1 cellular context compared by ENCODE assay signal in the genomic region with DNA sequence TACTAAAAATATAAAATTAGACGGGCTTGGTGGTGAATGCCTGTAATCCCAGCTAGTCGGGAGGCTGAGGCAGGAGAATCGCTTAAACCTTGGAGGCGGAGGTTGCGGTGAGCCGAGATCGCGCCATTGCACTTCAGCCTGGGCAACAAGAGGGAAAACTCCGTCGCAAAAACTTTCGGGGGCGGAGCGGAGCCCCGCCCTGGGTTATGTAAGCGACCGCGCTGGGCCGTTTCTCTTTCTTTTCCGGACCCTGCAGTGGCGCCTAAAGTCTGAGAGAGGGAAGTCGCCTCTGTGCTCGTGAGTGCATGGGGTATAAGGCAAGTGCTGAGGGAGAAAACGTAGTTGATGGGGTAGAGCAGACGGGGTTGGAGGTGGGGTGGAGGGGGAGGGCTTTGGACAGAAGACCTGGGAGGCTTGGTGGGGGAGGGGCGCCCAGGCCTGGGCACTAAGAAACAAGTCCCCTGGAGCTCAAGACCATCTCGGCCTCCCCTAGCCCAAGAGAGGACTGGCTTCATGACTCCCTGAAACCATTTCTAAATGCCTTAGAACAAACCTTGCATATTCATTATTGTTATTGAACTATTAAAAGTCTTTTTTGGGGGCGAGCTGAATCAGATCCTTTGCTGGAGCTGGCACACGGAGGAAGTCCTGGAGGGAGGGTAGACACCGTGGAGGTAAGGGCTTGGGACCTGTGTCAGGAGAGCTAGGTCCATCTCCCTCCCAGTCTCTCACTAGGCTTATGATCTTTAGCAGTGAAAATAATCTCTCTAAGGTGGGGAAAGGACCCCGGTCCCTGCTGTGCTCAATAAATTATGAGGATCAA.
TF ChIP-seq lines count a peak whose summit lies in the region.

No MANE protein-coding gene starts in this region.

TF ChIP-seq in K562, 482 proteins besides CTCF, POLR2A, EP300 and RAD21 (continued from another document and continues in another):
- TF ChIP-seq, protein P1, sequence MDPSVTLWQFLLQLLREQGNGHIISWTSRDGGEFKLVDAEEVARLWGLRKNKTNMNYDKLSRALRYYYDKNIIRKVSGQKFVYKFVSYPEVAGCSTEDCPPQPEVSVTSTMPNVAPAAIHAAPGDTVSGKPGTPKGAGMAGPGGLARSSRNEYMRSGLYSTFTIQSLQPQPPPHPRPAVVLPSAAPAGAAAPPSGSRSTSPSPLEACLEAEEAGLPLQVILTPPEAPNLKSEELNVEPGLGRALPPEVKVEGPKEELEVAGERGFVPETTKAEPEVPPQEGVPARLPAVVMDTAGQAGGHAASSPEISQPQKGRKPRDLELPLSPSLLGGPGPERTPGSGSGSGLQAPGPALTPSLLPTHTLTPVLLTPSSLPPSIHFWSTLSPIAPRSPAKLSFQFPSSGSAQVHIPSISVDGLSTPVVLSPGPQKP (CRISPR knock-in tag; IDR thresholded peaks at IDR 0.05) = no peak
- TF ChIP-seq SMARCA5 (IDR thresholded peaks at IDR 0.05) = no peak
- TF ChIP-seq RCOR1 (IDR thresholded peaks at IDR 0.05; ENCODE audit: borderline replicate concordance in 1 of 2, low read depth in 2 of 2, low read length in 2 of 2) = no peak
- TF ChIP-seq PTRF (tag; IDR thresholded peaks at IDR 0.05) = no peak
- TF ChIP-seq, protein P2, sequence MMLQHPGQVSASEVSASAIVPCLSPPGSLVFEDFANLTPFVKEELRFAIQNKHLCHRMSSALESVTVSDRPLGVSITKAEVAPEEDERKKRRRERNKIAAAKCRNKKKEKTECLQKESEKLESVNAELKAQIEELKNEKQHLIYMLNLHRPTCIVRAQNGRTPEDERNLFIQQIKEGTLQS (IDR thresholded peaks at IDR 0.05) = peak; percentile 16; the same call in 1 of the 2 replicates
- TF ChIP-seq, protein P2 (CRISPR knock-in tag; conservative IDR thresholded peaks at IDR 0.05) = no peak
- TF ChIP-seq NR1H2 (CRISPR knock-in tag; IDR thresholded peaks at IDR 0.05) = no peak
- TF ChIP-seq, protein P3, sequence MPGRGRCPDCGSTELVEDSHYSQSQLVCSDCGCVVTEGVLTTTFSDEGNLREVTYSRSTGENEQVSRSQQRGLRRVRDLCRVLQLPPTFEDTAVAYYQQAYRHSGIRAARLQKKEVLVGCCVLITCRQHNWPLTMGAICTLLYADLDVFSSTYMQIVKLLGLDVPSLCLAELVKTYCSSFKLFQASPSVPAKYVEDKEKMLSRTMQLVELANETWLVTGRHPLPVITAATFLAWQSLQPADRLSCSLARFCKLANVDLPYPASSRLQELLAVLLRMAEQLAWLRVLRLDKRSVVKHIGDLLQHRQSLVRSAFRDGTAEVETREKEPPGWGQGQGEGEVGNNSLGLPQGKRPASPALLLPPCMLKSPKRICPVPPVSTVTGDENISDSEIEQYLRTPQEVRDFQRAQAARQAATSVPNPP (IDR thresholded peaks at IDR 0.05; ENCODE audit: borderline replicate concordance, insufficient read depth, insufficient read length) = no peak
- TF ChIP-seq, protein P4, sequence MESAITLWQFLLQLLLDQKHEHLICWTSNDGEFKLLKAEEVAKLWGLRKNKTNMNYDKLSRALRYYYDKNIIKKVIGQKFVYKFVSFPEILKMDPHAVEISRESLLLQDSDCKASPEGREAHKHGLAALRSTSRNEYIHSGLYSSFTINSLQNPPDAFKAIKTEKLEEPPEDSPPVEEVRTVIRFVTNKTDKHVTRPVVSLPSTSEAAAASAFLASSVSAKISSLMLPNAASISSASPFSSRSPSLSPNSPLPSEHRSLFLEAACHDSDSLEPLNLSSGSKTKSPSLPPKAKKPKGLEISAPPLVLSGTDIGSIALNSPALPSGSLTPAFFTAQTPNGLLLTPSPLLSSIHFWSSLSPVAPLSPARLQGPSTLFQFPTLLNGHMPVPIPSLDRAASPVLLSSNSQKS (CRISPR knock-in tag; IDR thresholded peaks at IDR 0.05) = no peak
- no peak for TF ChIP-seq KAT2B (IDR thresholded peaks at IDR 0.05; ENCODE audit: low read depth, low read length)
- TF ChIP-seq, protein P5, sequence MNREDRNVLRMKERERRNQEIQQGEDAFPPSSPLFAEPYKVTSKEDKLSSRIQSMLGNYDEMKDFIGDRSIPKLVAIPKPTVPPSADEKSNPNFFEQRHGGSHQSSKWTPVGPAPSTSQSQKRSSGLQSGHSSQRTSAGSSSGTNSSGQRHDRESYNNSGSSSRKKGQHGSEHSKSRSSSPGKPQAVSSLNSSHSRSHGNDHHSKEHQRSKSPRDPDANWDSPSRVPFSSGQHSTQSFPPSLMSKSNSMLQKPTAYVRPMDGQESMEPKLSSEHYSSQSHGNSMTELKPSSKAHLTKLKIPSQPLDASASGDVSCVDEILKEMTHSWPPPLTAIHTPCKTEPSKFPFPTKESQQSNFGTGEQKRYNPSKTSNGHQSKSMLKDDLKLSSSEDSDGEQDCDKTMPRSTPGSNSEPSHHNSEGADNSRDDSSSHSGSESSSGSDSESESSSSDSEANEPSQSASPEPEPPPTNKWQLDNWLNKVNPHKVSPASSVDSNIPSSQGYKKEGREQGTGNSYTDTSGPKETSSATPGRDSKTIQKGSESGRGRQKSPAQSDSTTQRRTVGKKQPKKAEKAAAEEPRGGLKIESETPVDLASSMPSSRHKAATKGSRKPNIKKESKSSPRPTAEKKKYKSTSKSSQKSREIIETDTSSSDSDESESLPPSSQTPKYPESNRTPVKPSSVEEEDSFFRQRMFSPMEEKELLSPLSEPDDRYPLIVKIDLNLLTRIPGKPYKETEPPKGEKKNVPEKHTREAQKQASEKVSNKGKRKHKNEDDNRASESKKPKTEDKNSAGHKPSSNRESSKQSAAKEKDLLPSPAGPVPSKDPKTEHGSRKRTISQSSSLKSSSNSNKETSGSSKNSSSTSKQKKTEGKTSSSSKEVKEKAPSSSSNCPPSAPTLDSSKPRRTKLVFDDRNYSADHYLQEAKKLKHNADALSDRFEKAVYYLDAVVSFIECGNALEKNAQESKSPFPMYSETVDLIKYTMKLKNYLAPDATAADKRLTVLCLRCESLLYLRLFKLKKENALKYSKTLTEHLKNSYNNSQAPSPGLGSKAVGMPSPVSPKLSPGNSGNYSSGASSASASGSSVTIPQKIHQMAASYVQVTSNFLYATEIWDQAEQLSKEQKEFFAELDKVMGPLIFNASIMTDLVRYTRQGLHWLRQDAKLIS (CRISPR knock-in tag; IDR thresholded peaks at IDR 0.05) = peak; percentile 15; the same call in 1 of the 2 replicates
- TF ChIP-seq ZNF23 (CRISPR knock-in tag; IDR thresholded peaks at IDR 0.05) = no peak
- TF ChIP-seq, protein P6, sequence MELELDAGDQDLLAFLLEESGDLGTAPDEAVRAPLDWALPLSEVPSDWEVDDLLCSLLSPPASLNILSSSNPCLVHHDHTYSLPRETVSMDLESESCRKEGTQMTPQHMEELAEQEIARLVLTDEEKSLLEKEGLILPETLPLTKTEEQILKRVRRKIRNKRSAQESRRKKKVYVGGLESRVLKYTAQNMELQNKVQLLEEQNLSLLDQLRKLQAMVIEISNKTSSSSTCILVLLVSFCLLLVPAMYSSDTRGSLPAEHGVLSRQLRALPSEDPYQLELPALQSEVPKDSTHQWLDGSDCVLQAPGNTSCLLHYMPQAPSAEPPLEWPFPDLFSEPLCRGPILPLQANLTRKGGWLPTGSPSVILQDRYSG (tag; conservative IDR thresholded peaks at IDR 0.05; ENCODE audit: low read depth) = no peak
- no peak for TF ChIP-seq KDM1A (IDR thresholded peaks at IDR 0.05)
- TF ChIP-seq ZNF408 (CRISPR knock-in tag; IDR thresholded peaks at IDR 0.05; ENCODE audit: low read depth) = no peak
- TF ChIP-seq ZNF764 (CRISPR knock-in tag; IDR thresholded peaks at IDR 0.05; ENCODE audit: low read depth) = no peak
- TF ChIP-seq CBX3 (IDR thresholded peaks at IDR 0.05; ENCODE audit: borderline replicate concordance in 1 of 2, low read length in 2 of 2) = no peak
- TF ChIP-seq, protein P7, sequence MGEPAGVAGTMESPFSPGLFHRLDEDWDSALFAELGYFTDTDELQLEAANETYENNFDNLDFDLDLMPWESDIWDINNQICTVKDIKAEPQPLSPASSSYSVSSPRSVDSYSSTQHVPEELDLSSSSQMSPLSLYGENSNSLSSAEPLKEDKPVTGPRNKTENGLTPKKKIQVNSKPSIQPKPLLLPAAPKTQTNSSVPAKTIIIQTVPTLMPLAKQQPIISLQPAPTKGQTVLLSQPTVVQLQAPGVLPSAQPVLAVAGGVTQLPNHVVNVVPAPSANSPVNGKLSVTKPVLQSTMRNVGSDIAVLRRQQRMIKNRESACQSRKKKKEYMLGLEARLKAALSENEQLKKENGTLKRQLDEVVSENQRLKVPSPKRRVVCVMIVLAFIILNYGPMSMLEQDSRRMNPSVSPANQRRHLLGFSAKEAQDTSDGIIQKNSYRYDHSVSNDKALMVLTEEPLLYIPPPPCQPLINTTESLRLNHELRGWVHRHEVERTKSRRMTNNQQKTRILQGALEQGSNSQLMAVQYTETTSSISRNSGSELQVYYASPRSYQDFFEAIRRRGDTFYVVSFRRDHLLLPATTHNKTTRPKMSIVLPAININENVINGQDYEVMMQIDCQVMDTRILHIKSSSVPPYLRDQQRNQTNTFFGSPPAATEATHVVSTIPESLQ (CRISPR knock-in tag; IDR thresholded peaks at IDR 0.05) = no peak
- TF ChIP-seq EWSR1 (IDR thresholded peaks at IDR 0.05; ENCODE audit: borderline replicate concordance, low read depth, partially characterized antibody) = no peak
- TF ChIP-seq STAG1 (CRISPR knock-in tag; IDR thresholded peaks at IDR 0.05; ENCODE audit: borderline replicate concordance) = no peak
- TF ChIP-seq MXI1 (IDR thresholded peaks at IDR 0.05; ENCODE audit: low read depth, low read length) = no peak
- TF ChIP-seq POLR2H (tag; IDR thresholded peaks at IDR 0.05; ENCODE audit: low read depth) = peak; percentile 65
- TF ChIP-seq, protein P8, sequence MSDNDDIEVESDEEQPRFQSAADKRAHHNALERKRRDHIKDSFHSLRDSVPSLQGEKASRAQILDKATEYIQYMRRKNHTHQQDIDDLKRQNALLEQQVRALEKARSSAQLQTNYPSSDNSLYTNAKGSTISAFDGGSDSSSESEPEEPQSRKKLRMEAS (CRISPR knock-in tag; IDR thresholded peaks at IDR 0.05) = no peak
- TF ChIP-seq, protein P9, sequence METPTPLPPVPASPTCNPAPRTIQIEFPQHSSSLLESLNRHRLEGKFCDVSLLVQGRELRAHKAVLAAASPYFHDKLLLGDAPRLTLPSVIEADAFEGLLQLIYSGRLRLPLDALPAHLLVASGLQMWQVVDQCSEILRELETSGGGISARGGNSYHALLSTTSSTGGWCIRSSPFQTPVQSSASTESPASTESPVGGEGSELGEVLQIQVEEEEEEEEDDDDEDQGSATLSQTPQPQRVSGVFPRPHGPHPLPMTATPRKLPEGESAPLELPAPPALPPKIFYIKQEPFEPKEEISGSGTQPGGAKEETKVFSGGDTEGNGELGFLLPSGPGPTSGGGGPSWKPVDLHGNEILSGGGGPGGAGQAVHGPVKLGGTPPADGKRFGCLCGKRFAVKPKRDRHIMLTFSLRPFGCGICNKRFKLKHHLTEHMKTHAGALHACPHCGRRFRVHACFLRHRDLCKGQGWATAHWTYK (CRISPR knock-in tag; IDR thresholded peaks at IDR 0.05) = no peak
- TF ChIP-seq, protein P10, sequence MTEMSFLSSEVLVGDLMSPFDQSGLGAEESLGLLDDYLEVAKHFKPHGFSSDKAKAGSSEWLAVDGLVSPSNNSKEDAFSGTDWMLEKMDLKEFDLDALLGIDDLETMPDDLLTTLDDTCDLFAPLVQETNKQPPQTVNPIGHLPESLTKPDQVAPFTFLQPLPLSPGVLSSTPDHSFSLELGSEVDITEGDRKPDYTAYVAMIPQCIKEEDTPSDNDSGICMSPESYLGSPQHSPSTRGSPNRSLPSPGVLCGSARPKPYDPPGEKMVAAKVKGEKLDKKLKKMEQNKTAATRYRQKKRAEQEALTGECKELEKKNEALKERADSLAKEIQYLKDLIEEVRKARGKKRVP (CRISPR knock-in tag; IDR thresholded peaks at IDR 0.05) = no peak
- TF ChIP-seq, protein P11, sequence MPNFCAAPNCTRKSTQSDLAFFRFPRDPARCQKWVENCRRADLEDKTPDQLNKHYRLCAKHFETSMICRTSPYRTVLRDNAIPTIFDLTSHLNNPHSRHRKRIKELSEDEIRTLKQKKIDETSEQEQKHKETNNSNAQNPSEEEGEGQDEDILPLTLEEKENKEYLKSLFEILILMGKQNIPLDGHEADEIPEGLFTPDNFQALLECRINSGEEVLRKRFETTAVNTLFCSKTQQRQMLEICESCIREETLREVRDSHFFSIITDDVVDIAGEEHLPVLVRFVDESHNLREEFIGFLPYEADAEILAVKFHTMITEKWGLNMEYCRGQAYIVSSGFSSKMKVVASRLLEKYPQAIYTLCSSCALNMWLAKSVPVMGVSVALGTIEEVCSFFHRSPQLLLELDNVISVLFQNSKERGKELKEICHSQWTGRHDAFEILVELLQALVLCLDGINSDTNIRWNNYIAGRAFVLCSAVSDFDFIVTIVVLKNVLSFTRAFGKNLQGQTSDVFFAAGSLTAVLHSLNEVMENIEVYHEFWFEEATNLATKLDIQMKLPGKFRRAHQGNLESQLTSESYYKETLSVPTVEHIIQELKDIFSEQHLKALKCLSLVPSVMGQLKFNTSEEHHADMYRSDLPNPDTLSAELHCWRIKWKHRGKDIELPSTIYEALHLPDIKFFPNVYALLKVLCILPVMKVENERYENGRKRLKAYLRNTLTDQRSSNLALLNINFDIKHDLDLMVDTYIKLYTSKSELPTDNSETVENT (CRISPR knock-in tag; IDR thresholded peaks at IDR 0.05) = 0 out of 2 replicates have a peak, but pooled peaks have one; percentile 27
- TF ChIP-seq MAFK (IDR thresholded peaks at IDR 0.05; ENCODE audit: low read length) = no peak
- TF ChIP-seq, protein P12, sequence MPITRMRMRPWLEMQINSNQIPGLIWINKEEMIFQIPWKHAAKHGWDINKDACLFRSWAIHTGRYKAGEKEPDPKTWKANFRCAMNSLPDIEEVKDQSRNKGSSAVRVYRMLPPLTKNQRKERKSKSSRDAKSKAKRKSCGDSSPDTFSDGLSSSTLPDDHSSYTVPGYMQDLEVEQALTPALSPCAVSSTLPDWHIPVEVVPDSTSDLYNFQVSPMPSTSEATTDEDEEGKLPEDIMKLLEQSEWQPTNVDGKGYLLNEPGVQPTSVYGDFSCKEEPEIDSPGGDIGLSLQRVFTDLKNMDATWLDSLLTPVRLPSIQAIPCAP (CRISPR knock-in tag; IDR thresholded peaks at IDR 0.05; ENCODE audit: borderline replicate concordance) = no peak
- TF ChIP-seq ZNF232 (CRISPR knock-in tag; IDR thresholded peaks at IDR 0.05) = no peak
- TF ChIP-seq ZNF3 (CRISPR knock-in tag; IDR thresholded peaks at IDR 0.05) = no peak
- no peak for TF ChIP-seq HDAC2 (IDR thresholded peaks at IDR 0.05)
- TF ChIP-seq, protein P13, sequence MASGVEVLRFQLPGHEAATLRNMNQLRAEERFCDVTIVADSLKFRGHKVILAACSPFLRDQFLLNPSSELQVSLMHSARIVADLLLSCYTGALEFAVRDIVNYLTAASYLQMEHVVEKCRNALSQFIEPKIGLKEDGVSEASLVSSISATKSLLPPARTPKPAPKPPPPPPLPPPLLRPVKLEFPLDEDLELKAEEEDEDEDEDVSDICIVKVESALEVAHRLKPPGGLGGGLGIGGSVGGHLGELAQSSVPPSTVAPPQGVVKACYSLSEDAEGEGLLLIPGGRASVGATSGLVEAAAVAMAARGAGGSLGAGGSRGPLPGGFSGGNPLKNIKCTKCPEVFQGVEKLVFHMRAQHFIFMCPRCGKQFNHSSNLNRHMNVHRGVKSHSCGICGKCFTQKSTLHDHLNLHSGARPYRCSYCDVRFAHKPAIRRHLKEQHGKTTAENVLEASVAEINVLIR (CRISPR knock-in tag; IDR thresholded peaks at IDR 0.05) = no peak
- no peak for TF ChIP-seq JUND (IDR thresholded peaks at IDR 0.05; ENCODE audit: borderline replicate concordance, low read depth, low read length)
- TF ChIP-seq JUND (tag; IDR thresholded peaks at IDR 0.05; ENCODE audit: borderline replicate concordance, low read depth, low read length) = peak; percentile 33; the same call in 1 of the 3 replicates
- TF ChIP-seq ZNF431 (CRISPR knock-in tag; IDR thresholded peaks at IDR 0.05) = no peak
- no peak for TF ChIP-seq PCBP1 (IDR thresholded peaks at IDR 0.05; ENCODE audit: low read depth, low read length, poor library complexity, severe bottlenecking)
